In genomic region chr13:43405457-43405856, GRCh38 we compare ENCODE assay signal across 17 cellular contexts.
DNase-seq lines count a peak whose midpoint lies in the region; ATAC-seq, FAIRE-seq and TF ChIP-seq lines count a peak whose summit lies in the region.
"Had no signal": no experiment of that assay in that cellular context is flagged by ENCODE, and none has a peak within 500 bp of the region (broad histone marks: within the 10 kb centered on the region; RNA-seq: fewer than 3 reads in every experiment).

No MANE protein-coding gene starts in this region.

- no peak for FAIRE-seq in pancreas (lab: Jason Lieb, UNC)
- FAIRE-seq: frontal cortex, GM12892, HepG2 had no signal

- TF ChIP-seq CTCF in brain microvascular endothelial cell (IDR thresholded peaks at IDR 0.05; ENCODE audit: low read depth, low read length, missing control alignments) (no peak), gastroesophageal sphincter (IDR thresholded peaks at IDR 0.05) (no peak), pancreas (IDR thresholded peaks at IDR 0.05) (no peak)

- ATAC-seq in gastroesophageal sphincter (no peak), HG03039 (IDR thresholded peaks at IDR 0.05; ENCODE audit: unreplicated experiment) (no peak), pancreas (no peak)
- ATAC-seq: activated CD4-positive, alpha-beta T cell treated with anti-CD3 and anti-CD28 coated beads for 36 hours; activated T-cell treated with anti-CD3 and anti-CD28 coated beads, Interleukin-2, amount 50 U/mL, for 4 hours; HepG2 had no signal

- WGBS in gastroesophageal sphincter (ENCODE audit: low coverage in 1 of 2), 2 donors: 100% methylated on average over 1 of the region's 1 CpG
- 76 to 78% methylated on average over 1 of the region's 1 CpG for WGBS in pancreas, 2 donors

- in situ Hi-C loops in brain microvascular endothelial cell (cut with HindIII; ENCODE audit: low pct_ligation_motif_present, low sequenced_read_pairs): no loop called here

- no peak for TF ChIP-seq POLR2A in gastroesophageal sphincter (IDR thresholded peaks at IDR 0.05)

- H3K4me1 ChIP-seq in gastroesophageal sphincter (peaks cover 0 to 10% (median 0%) of the 10 kb centered on the region in 3 donors), pancreas (no peaks in the 10 kb centered on the region)
- H3K4me1 ChIP-seq: testis had no signal

- H3K9me3 ChIP-seq in gastroesophageal sphincter: no peaks in the 10 kb centered on the region
- no peaks in the 10 kb centered on the region for H3K9me3 ChIP-seq in pancreas
- H3K9me3 ChIP-seq: testis had no signal

- intact Hi-C loops in pancreas (cut with DNase I): no loop called here

- H3K36me3 ChIP-seq in brain microvascular endothelial cell (replicated peaks): no peaks in the 10 kb centered on the region
- no peaks in the 10 kb centered on the region for H3K36me3 ChIP-seq in gastroesophageal sphincter
- no peaks in the 10 kb centered on the region for H3K36me3 ChIP-seq in pancreas

- no peak overlapping the region for H3K4me3 ChIP-seq in brain microvascular endothelial cell (ENCODE audit: low read depth, low read length)
- H3K4me3 ChIP-seq in gastroesophageal sphincter: no peak overlapping the region
- no peak overlapping the region for H3K4me3 ChIP-seq in pancreas
- H3K4me3 ChIP-seq: testis had no signal

- TF ChIP-seq EP300 in gastroesophageal sphincter (IDR thresholded peaks at IDR 0.05): no peak

- H3K27ac ChIP-seq in brain microvascular endothelial cell: no peak overlapping the region
- H3K27ac ChIP-seq in gastroesophageal sphincter: no peak overlapping the region
- H3K27ac ChIP-seq in pancreas: no peak overlapping the region
- H3K27ac ChIP-seq: testis had no signal

- H3K27me3 ChIP-seq in brain microvascular endothelial cell (replicated peaks): no peaks in the 10 kb centered on the region
- no peaks in the 10 kb centered on the region for H3K27me3 ChIP-seq in gastroesophageal sphincter
- no peaks in the 10 kb centered on the region for H3K27me3 ChIP-seq in pancreas
- H3K27me3 ChIP-seq: testis had no signal

- DNase-seq in DMS 273 (lab: John Stamatoyannopoulos, UW; ENCODE audit: unreplicated experiment) (peak; percentile 16), NCI-H226 (peak; percentile 94), brain microvascular endothelial cell (peak; percentile 18), kidney tubule cell (ENCODE audit: low spot score) (peak; percentile 80), NCI-H146 treated with DMSO at 0.1 percent for 48 hours (lab: John Stamatoyannopoulos, UW; ENCODE audit: unreplicated experiment) (no peak), pancreas (no peak)
- DNase-seq: activated CD4-positive, alpha-beta T cell treated with anti-CD3 and anti-CD28 coated beads for 36 hours; activated T-cell treated with anti-CD3 and anti-CD28 coated beads, Interleukin-2, amount 50 U/mL, for 4 hours; NCI-H1105; NCI-H446; T-helper 2 cell; testis had no signal

Comparison
In these comparisons a context has a peak if more than half of its experiments do, and no peak if none do; other contexts are left out.
1. DNase-seq: peak in DMS 273 (single experiment), NCI-H226 (single experiment), brain microvascular endothelial cell (single experiment) and kidney tubule cell (single experiment); none in NCI-H146 treated with DMSO at 0.1 percent for 48 hours (single experiment) and pancreas (0 of 6).